In the genomic region with DNA sequence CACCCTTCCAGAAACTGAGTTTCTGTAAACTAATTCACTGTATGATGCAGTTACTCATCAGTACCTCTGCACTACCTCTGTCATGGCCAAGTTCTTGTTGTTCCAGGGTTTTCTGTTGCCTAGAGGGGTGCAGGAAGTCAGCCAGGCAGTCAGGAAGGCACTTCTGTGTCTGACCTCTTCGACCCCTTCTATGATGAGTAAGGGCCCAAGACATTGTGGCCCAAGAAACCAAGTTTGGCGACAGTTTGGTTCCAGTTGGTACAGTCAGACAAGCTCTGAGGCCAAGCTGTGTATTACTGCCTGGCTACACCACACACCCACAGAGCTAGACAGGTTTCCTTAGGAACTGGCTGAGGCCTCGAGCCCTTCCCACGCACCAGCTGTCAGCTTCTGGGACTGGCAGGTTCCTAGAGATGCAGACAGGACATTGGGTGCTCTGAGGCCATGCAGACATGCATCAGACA, we compare ENCODE assay signal across 9 cellular contexts. TPM values are rescaled to one million over a fixed set of nuclear protein-coding genes. Genes with fewer than 3 reads are reported as not detected.
DNase-seq lines count a peak whose midpoint lies in the region.
"Had no signal": no experiment of that assay in that cellular context is flagged by ENCODE, and none has a peak within 500 bp of the region (broad histone marks: within the 10 kb centered on the region; RNA-seq: fewer than 3 reads in every experiment).

No MANE protein-coding gene starts in this region.

- H3K4me3 ChIP-seq in esophagus (ENCODE audit: low read depth in 1 of 2, low read length in 2 of 2) = no peak overlapping the region
- H3K4me3 ChIP-seq in skeletal muscle satellite cell (ENCODE audit: low read length) = peak overlapping the region; percentile 6

- peak overlapping the region; percentile 53 to 78 for H3K27ac ChIP-seq in esophagus (ENCODE audit: low read depth in 2 of 2, low read length in 1 of 2)
- H3K27ac ChIP-seq: 22Rv1 had no signal

- WGBS in esophagus, 2 donors = 31 to 45% methylated on average over 4 of the region's 4 CpGs

- peak overlapping the region; percentile 33 for H3K4me2 ChIP-seq in skeletal muscle satellite cell (ENCODE audit: low read length)

- H3K4me1 ChIP-seq in esophagus (ENCODE audit: control insufficient read depth in 2 of 2, insufficient read depth in 2 of 2, low read length in 1 of 2) (peaks cover 0 to 11% of the 10 kb centered on the region in 2 donors), skeletal muscle satellite cell (ENCODE audit: control insufficient read depth, insufficient read depth, low read length) (peaks cover 65% of the 10 kb centered on the region)

- H3K36me3 ChIP-seq in esophagus (ENCODE audit: control insufficient read depth in 2 of 2, insufficient read depth in 2 of 2, low read length in 1 of 2) (peaks cover 11 to 34% of the 10 kb centered on the region in 2 donors), skeletal muscle satellite cell (ENCODE audit: insufficient read depth, low read length) (peaks cover 45% of the 10 kb centered on the region)

- DNase-seq in DMS53 (lab: John Stamatoyannopoulos, UW) (peak; percentile 69), DMS53 treated with DMSO at 0.1 percent for 48 hours (lab: John Stamatoyannopoulos, UW; ENCODE audit: unreplicated experiment) (no peak), NCI-H524 (lab: John Stamatoyannopoulos, UW) (peak; percentile 68 to 87), OCI-M2 (lab: John Stamatoyannopoulos, UW; ENCODE audit: unreplicated experiment) (no peak), nucleus accumbens (lab: John Stamatoyannopoulos, UW) (no peak)
- no peak for DNase-seq in activated CD8-positive, alpha-beta memory T cell treated with anti-CD3 and anti-CD28 coated beads, Interleukin-2, amount 50 U/mL, for 4 hours

- no peaks in the 10 kb centered on the region for H3K27me3 ChIP-seq in esophagus (ENCODE audit: control insufficient read depth in 1 of 2, insufficient read depth in 2 of 2, low read length in 2 of 2)
- H3K27me3 ChIP-seq in skeletal muscle satellite cell (ENCODE audit: control insufficient read depth, insufficient read depth, low read length) = no peaks in the 10 kb centered on the region

- H3K9me3 ChIP-seq in esophagus (ENCODE audit: control insufficient read depth in 2 of 2, insufficient read depth in 1 of 2, low read depth in 1 of 2, low read length in 1 of 2) (no peaks in the 10 kb centered on the region), skeletal muscle satellite cell (replicated peaks; ENCODE audit: low read length) (no peaks in the 10 kb centered on the region)

- peak overlapping the region; percentile 63 for H3K9ac ChIP-seq in skeletal muscle satellite cell (ENCODE audit: low read depth, low read length)

RNA-seq across cellular contexts. Expression of a gene that starts 41.2 kb away (rescaled TPM):
- polyA plus RNA-seq in esophagus = 10 to 100 TPM; 34.9 to 36.6 TPM
- 23.8 and 34.9 TPM in 2 replicates for total RNA-seq in skeletal muscle satellite cell (2012; rRNA removed)

Comparison
In these comparisons a context has a peak if more than half of its experiments do, and no peak if none do; other contexts are left out.
1. DNase-seq: peak in DMS53 (single experiment) and NCI-H524 (2 of 2); none in DMS53 treated with DMSO at 0.1 percent for 48 hours (single experiment), OCI-M2 (single experiment), nucleus accumbens (0 of 56) and activated CD8-positive, alpha-beta memory T cell treated with anti-CD3 and anti-CD28 coated beads, Interleukin-2, amount 50 U/mL, for 4 hours (single experiment).